Comparison of ENCODE assay signal across 1 cellular context in the genomic region with DNA sequence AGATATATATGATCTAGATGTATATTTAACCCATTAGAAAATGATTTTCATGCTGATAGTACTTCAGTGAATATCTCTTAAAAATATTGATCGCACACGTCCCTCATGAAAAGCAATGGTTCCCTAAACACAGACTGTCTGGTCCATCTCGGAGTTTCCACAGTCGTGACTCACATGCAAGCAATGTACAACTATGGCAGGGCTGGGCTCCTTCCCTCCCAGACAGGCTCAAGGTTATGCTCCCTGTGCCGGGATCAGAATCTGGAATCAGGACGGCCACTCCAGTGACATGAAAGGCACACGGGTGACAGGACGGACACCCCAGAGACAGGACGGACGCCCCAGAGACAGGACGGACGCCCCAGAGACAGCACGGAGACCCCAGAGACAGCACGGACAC.
TF ChIP-seq lines count a peak whose summit lies in the region.

No MANE protein-coding gene starts in this region.

TF ChIP-seq in IMR-90, 13 proteins besides CTCF, POLR2A, EP300 and RAD21:
- TF ChIP-seq MAFK (IDR thresholded peaks at IDR 0.05; ENCODE audit: low read depth, low read length) (no peak), FOS (IDR thresholded peaks at IDR 0.05; ENCODE audit: low read depth, low read length) (no peak), SMC3 (IDR thresholded peaks at IDR 0.05; ENCODE audit: low read depth, low read length) (no peak), USF2 (IDR thresholded peaks at IDR 0.05; ENCODE audit: low read depth, low read length) (no peak), BHLHE40 (IDR thresholded peaks at IDR 0.05; ENCODE audit: low read depth, low read length) (no peak), RCOR1 (IDR thresholded peaks at IDR 0.05; ENCODE audit: insufficient replicate concordance, low read length) (no peak), CHD1 (IDR thresholded peaks at IDR 0.05; ENCODE audit: low read depth, low read length) (no peak), MXI1 (IDR thresholded peaks at IDR 0.05; ENCODE audit: borderline replicate concordance, low read depth, low read length) (no peak), MAZ (IDR thresholded peaks at IDR 0.05; ENCODE audit: borderline replicate concordance, low read depth, low read length) (no peak), CEBPB (IDR thresholded peaks at IDR 0.05; ENCODE audit: low read depth, low read length) (no peak), NFE2L2 (IDR thresholded peaks at IDR 0.05; ENCODE audit: low read depth, low read length) (no peak), RFX5 (IDR thresholded peaks at IDR 0.05; ENCODE audit: low read depth, low read length) (no peak)
- TF ChIP-seq, protein P1, sequence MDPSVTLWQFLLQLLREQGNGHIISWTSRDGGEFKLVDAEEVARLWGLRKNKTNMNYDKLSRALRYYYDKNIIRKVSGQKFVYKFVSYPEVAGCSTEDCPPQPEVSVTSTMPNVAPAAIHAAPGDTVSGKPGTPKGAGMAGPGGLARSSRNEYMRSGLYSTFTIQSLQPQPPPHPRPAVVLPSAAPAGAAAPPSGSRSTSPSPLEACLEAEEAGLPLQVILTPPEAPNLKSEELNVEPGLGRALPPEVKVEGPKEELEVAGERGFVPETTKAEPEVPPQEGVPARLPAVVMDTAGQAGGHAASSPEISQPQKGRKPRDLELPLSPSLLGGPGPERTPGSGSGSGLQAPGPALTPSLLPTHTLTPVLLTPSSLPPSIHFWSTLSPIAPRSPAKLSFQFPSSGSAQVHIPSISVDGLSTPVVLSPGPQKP (IDR thresholded peaks at IDR 0.05; ENCODE audit: borderline replicate concordance, low read depth, low read length), result no peak
